ENCODE assay signal across 2 cellular contexts in the genomic region with DNA sequence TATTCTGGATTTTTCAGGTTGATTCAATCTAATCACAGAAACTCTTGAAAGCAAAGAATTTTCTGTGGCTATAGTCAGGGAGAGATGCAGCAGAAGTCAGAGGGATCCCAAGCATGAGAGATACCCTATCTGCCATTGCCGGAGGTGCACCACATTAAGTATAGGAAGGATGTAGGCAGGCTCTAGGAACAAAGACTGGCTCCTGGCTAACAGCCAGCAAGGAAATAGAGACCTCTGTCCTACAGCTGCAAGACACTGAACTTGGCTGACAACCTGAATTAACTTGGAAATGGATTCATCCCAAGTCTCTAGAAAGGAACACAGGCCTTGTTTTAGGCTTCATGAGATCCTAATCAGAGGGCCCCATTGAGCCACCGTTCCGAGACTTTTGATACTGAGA.
TF ChIP-seq lines count a peak whose summit lies in the region.

No MANE protein-coding gene starts in this region.

TF ChIP-seq in HepG2, 621 proteins besides CTCF, POLR2A, EP300 and RAD21 (continued from another document):
- TF ChIP-seq, protein P1, sequence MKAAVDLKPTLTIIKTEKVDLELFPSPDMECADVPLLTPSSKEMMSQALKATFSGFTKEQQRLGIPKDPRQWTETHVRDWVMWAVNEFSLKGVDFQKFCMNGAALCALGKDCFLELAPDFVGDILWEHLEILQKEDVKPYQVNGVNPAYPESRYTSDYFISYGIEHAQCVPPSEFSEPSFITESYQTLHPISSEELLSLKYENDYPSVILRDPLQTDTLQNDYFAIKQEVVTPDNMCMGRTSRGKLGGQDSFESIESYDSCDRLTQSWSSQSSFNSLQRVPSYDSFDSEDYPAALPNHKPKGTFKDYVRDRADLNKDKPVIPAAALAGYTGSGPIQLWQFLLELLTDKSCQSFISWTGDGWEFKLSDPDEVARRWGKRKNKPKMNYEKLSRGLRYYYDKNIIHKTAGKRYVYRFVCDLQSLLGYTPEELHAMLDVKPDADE (CRISPR knock-in tag; IDR thresholded peaks at IDR 0.05): no peak
- TF ChIP-seq CEBPG (CRISPR knock-in tag; IDR thresholded peaks at IDR 0.05): no peak
- TF ChIP-seq ZNF138 (CRISPR knock-in tag; IDR thresholded peaks at IDR 0.05; ENCODE audit: low read depth): no peak
- TF ChIP-seq HNRNPK (IDR thresholded peaks at IDR 0.05; ENCODE audit: low read depth, low read length, poor library complexity, severe bottlenecking): no peak
- no peak for TF ChIP-seq STAT5B (CRISPR knock-in tag; IDR thresholded peaks at IDR 0.05)
- no peak for TF ChIP-seq JARID2 (CRISPR knock-in tag; IDR thresholded peaks at IDR 0.05; ENCODE audit: insufficient replicate concordance)
- TF ChIP-seq CHD2 (IDR thresholded peaks at IDR 0.05; ENCODE audit: low read depth, low read length): no peak

TF ChIP-seq in WTC11, 78 proteins besides CTCF, POLR2A, EP300 and RAD21:
- TF ChIP-seq, protein P2, sequence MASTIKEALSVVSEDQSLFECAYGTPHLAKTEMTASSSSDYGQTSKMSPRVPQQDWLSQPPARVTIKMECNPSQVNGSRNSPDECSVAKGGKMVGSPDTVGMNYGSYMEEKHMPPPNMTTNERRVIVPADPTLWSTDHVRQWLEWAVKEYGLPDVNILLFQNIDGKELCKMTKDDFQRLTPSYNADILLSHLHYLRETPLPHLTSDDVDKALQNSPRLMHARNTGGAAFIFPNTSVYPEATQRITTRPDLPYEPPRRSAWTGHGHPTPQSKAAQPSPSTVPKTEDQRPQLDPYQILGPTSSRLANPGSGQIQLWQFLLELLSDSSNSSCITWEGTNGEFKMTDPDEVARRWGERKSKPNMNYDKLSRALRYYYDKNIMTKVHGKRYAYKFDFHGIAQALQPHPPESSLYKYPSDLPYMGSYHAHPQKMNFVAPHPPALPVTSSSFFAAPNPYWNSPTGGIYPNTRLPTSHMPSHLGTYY (CRISPR knock-in tag; IDR thresholded peaks at IDR 0.05): no peak
- no peak for TF ChIP-seq SP1 (CRISPR knock-in tag; conservative IDR thresholded peaks at IDR 0.05)
- TF ChIP-seq KAT7 (CRISPR knock-in tag; IDR thresholded peaks at IDR 0.05; ENCODE audit: borderline replicate concordance): no peak
- TF ChIP-seq SMAD3 (CRISPR knock-in tag; IDR thresholded peaks at IDR 0.05; ENCODE audit: borderline replicate concordance): no peak
- TF ChIP-seq TEAD4 (CRISPR knock-in tag; IDR thresholded peaks at IDR 0.05): no peak
- TF ChIP-seq CREM (CRISPR knock-in tag; IDR thresholded peaks at IDR 0.05): no peak
- no peak for TF ChIP-seq GTF2I (CRISPR knock-in tag; conservative IDR thresholded peaks at IDR 0.05)
- TF ChIP-seq NFATC4 (CRISPR knock-in tag; IDR thresholded peaks at IDR 0.05): no peak
- TF ChIP-seq, protein P3, sequence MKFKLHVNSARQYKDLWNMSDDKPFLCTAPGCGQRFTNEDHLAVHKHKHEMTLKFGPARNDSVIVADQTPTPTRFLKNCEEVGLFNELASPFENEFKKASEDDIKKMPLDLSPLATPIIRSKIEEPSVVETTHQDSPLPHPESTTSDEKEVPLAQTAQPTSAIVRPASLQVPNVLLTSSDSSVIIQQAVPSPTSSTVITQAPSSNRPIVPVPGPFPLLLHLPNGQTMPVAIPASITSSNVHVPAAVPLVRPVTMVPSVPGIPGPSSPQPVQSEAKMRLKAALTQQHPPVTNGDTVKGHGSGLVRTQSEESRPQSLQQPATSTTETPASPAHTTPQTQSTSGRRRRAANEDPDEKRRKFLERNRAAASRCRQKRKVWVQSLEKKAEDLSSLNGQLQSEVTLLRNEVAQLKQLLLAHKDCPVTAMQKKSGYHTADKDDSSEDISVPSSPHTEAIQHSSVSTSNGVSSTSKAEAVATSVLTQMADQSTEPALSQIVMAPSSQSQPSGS (CRISPR knock-in tag; IDR thresholded peaks at IDR 0.05; ENCODE audit: borderline replicate concordance, low read depth): no peak
- TF ChIP-seq CBFB (CRISPR knock-in tag; IDR thresholded peaks at IDR 0.05; ENCODE audit: low read depth): no peak
- TF ChIP-seq HMGA2 (CRISPR knock-in tag; IDR thresholded peaks at IDR 0.05): no peak
- TF ChIP-seq SOX15 (CRISPR knock-in tag; IDR thresholded peaks at IDR 0.05): no peak
- no peak for TF ChIP-seq OVOL2 (CRISPR knock-in tag; IDR thresholded peaks at IDR 0.05; ENCODE audit: borderline replicate concordance)
- TF ChIP-seq, protein P4, sequence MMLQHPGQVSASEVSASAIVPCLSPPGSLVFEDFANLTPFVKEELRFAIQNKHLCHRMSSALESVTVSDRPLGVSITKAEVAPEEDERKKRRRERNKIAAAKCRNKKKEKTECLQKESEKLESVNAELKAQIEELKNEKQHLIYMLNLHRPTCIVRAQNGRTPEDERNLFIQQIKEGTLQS (CRISPR knock-in tag; conservative IDR thresholded peaks at IDR 0.05): no peak
- TF ChIP-seq, protein P5, sequence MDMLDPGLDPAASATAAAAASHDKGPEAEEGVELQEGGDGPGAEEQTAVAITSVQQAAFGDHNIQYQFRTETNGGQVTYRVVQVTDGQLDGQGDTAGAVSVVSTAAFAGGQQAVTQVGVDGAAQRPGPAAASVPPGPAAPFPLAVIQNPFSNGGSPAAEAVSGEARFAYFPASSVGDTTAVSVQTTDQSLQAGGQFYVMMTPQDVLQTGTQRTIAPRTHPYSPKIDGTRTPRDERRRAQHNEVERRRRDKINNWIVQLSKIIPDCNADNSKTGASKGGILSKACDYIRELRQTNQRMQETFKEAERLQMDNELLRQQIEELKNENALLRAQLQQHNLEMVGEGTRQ (CRISPR knock-in tag; IDR thresholded peaks at IDR 0.05): no peak
- TF ChIP-seq, protein P6, sequence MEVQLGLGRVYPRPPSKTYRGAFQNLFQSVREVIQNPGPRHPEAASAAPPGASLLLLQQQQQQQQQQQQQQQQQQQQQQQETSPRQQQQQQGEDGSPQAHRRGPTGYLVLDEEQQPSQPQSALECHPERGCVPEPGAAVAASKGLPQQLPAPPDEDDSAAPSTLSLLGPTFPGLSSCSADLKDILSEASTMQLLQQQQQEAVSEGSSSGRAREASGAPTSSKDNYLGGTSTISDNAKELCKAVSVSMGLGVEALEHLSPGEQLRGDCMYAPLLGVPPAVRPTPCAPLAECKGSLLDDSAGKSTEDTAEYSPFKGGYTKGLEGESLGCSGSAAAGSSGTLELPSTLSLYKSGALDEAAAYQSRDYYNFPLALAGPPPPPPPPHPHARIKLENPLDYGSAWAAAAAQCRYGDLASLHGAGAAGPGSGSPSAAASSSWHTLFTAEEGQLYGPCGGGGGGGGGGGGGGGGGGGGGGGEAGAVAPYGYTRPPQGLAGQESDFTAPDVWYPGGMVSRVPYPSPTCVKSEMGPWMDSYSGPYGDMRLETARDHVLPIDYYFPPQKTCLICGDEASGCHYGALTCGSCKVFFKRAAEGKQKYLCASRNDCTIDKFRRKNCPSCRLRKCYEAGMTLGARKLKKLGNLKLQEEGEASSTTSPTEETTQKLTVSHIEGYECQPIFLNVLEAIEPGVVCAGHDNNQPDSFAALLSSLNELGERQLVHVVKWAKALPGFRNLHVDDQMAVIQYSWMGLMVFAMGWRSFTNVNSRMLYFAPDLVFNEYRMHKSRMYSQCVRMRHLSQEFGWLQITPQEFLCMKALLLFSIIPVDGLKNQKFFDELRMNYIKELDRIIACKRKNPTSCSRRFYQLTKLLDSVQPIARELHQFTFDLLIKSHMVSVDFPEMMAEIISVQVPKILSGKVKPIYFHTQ (CRISPR knock-in tag; IDR thresholded peaks at IDR 0.05): no peak
